ENCODE assay signal across 1 cellular context in genomic region chr1:248824701-248825100, GRCh38.
TF ChIP-seq lines count a peak whose summit lies in the region.

No MANE protein-coding gene starts in this region.

TF ChIP-seq in K562, 482 proteins besides CTCF, POLR2A, EP300 and RAD21:
- TF ChIP-seq GABPB2 (CRISPR knock-in tag; conservative IDR thresholded peaks at IDR 0.05) (no peak), FOXJ3 (CRISPR knock-in tag; IDR thresholded peaks at IDR 0.05) (no peak), RERE (CRISPR knock-in tag; IDR thresholded peaks at IDR 0.05; ENCODE audit: borderline replicate concordance) (no peak), ZNF253 (CRISPR knock-in tag; conservative IDR thresholded peaks at IDR 0.05) (no peak), HSF4 (CRISPR knock-in tag; IDR thresholded peaks at IDR 0.05; ENCODE audit: borderline replicate concordance) (no peak)
